In the genomic region with DNA sequence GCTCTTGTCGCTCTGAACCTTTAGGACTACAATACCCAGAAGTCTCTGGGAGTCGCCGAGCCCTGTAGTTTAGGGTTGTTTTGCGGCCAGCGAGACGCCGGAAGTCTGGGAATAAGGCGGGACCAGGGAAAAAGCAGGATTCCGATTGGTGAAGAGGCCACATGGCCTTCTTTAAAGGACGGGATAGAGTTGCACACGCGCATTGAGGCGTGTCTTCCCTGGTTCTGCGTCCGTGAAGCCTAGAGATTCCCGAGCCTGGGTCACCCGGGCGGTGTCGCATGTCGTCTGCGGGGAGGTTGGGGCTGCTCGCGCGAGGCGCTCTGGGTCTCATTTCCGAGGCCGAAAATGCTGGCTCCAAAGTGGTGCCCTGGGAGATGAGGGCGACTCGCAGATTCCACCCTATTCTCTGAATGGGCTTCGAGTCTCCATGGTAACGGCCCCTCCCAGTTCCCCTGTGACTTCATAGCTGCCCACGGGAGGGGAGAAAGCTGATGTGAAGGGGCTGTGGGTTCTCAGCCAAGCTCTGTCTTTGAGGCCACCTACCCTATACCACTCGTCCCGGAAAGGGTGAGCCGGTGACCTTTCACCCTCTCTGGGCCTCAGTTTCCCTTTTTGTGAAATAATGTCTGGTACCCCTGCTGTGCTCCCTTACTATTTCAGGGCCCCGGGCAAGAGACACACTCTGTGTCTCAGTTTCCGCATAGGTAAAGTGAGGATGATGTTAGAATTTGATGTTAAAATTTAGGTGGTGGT, we compare ENCODE assay signal across 8 cellular contexts. TPM values are rescaled to one million over a fixed set of nuclear protein-coding genes. Genes with fewer than 3 reads are reported as not detected.
DNase-seq lines count a peak whose midpoint lies in the region; ATAC-seq and TF ChIP-seq lines count a peak whose summit lies in the region.

No MANE protein-coding gene starts in this region.

- H2AK5ac ChIP-seq in neuronal stem cell (ENCODE audit: low read depth, low read length): peak overlapping the region; percentile 26

- DNase-seq in GM04503 (ENCODE audit: low read depth) (peak; percentile 96), HFFc6 (peak; percentile 98), NAMALWA (ENCODE audit: low spot score) (peak; percentile 96), SK-MEL-5 (ENCODE audit: low read depth, low spot score) (peak; percentile 97), neuronal stem cell (ENCODE audit: low spot score) (peak; percentile 99)
- DNase-seq in activated naive CD4-positive, alpha-beta T cell treated with anti-CD3 and anti-CD28 coated beads, Interleukin-2, amount 10 ng/mL, durations not matched to agents 7 days and 5 days: peak; percentile 94

- no peaks in the 10 kb centered on the region for H3K9me3 ChIP-seq in gastroesophageal sphincter
- H3K9me3 ChIP-seq in neuronal stem cell (replicated peaks in 1 of 2; ENCODE audit: control insufficient read depth in 2 of 2, insufficient read depth in 1 of 2, low read depth in 1 of 2, low read length in 2 of 2): no peaks in the 10 kb centered on the region
- H3K9me3 ChIP-seq in subcutaneous abdominal adipose tissue (ENCODE audit: control insufficient read depth in 5 of 5, low read length in 5 of 5): no peaks in the 10 kb centered on the region

- peak; percentile 95 for ATAC-seq in gastroesophageal sphincter

- H3K36me3 ChIP-seq in gastroesophageal sphincter (peaks cover 0 to 21% of the 10 kb centered on the region in 2 donors), neuronal stem cell (replicated peaks in 1 of 2; ENCODE audit: control insufficient read depth in 2 of 2, insufficient read depth in 2 of 2, low read length in 2 of 2) (peaks cover 2 to 24% of the 10 kb centered on the region in 2 donors), subcutaneous abdominal adipose tissue (ENCODE audit: control insufficient read depth in 5 of 5, insufficient read depth in 5 of 5, low read length in 5 of 5) (peaks cover 0 to 5% (median 3%) of the 10 kb centered on the region in 5 donors)

- H2BK15ac ChIP-seq in neuronal stem cell (ENCODE audit: low read length): no peak overlapping the region

- TF ChIP-seq POLR2A in gastroesophageal sphincter (IDR thresholded peaks at IDR 0.05): no peak

- H3K18ac ChIP-seq in neuronal stem cell (ENCODE audit: low read length): peak overlapping the region; percentile 97

- in situ Hi-C loops in SK-MEL-5 (cut with HindIII; ENCODE audit: low pct_unique_long_range_greater_than_20kb, low sequenced_read_pairs): no loop called here

- H3K4ac ChIP-seq in neuronal stem cell (ENCODE audit: low read length): no peak overlapping the region

- peaks cover 0 to 30% (median 0%) of the 10 kb centered on the region in 3 donors for H3K4me1 ChIP-seq in gastroesophageal sphincter
- H3K4me1 ChIP-seq in neuronal stem cell (ENCODE audit: control insufficient read depth in 2 of 2, insufficient read depth in 1 of 2, low read depth in 1 of 2, low read length in 2 of 2): peaks cover 4 to 10% of the 10 kb centered on the region in 2 donors
- H3K4me1 ChIP-seq in subcutaneous abdominal adipose tissue (ENCODE audit: control insufficient read depth in 5 of 5, insufficient read depth in 5 of 5, low read length in 5 of 5): peaks cover 8 to 30% (median 19%) of the 10 kb centered on the region in 5 donors

- peak overlapping the region; percentile 84 for H3K4me2 ChIP-seq in neuronal stem cell (ENCODE audit: insufficient read depth, low read length, poor library complexity, severe bottlenecking)

- no peak for TF ChIP-seq EP300 in gastroesophageal sphincter (IDR thresholded peaks at IDR 0.05)

- H3K23ac ChIP-seq in neuronal stem cell (ENCODE audit: low read depth, low read length, poor library complexity): no peak overlapping the region

- peak overlapping the region; percentile 87 to 98 (median 97) for H3K27ac ChIP-seq in gastroesophageal sphincter
- peak overlapping the region; percentile 84 for H3K27ac ChIP-seq in neuronal stem cell (replicated peaks; ENCODE audit: low read length)
- H3K27ac ChIP-seq in subcutaneous abdominal adipose tissue (ENCODE audit: low read depth, low read length): peak overlapping the region; percentile 92

- peaks cover 23% of the 10 kb centered on the region for H3K4me1 Mint-ChIP-seq in HFFc6 (ENCODE audit: low read depth)
- peaks cover 37% of the 10 kb centered on the region for H3K4me1 Mint-ChIP-seq in activated naive CD4-positive, alpha-beta T cell treated with anti-CD3 and anti-CD28 coated beads, Interleukin-2, amount 10 ng/mL, durations not matched to agents 7 days and 5 days

- no peak for TF ChIP-seq CTCF in HFFc6 (IDR thresholded peaks at IDR 0.05)
- no peak for TF ChIP-seq CTCF in gastroesophageal sphincter (IDR thresholded peaks at IDR 0.05)

- no peak overlapping the region for H4K91ac ChIP-seq in neuronal stem cell (ENCODE audit: low read depth, low read length, poor library complexity)

- no peaks in the 10 kb centered on the region for H3K79me1 ChIP-seq in neuronal stem cell (ENCODE audit: low read depth, low read length)

- H3K27me3 ChIP-seq in gastroesophageal sphincter (no peaks in the 10 kb centered on the region), neuronal stem cell (ENCODE audit: control insufficient read depth in 3 of 3, insufficient read depth in 3 of 3, low read depth in 1 of 3, low read length in 3 of 3) (no peaks in the 10 kb centered on the region), subcutaneous abdominal adipose tissue (ENCODE audit: control insufficient read depth in 5 of 5, insufficient read depth in 4 of 5, low read length in 5 of 5) (no peaks in the 10 kb centered on the region)

- CTCF ChIA-PET in activated naive CD4-positive, alpha-beta T cell treated with anti-CD3 and anti-CD28 coated beads, Interleukin-2, amount 10 ng/mL, durations not matched to agents 7 days and 5 days (lab: Charles Lee): interaction anchor here (1.1 kb wide), 1 partner anchor 62 kb away, joined by 4 read pairs; no protein-coding TSS in a partner anchor

- H3K9ac ChIP-seq in neuronal stem cell (ENCODE audit: low read depth, low read length, poor library complexity) (peak overlapping the region; percentile 78), subcutaneous abdominal adipose tissue (ENCODE audit: low read length in 5 of 5) (peak overlapping the region; percentile 83 to 95 (median 94))

- no peaks in the 10 kb centered on the region; the same call in 1 of the 2 replicates for H3K36me3 Mint-ChIP-seq in HFFc6 (ENCODE audit: low read depth)
- peaks cover 12% of the 10 kb centered on the region for H3K36me3 Mint-ChIP-seq in activated naive CD4-positive, alpha-beta T cell treated with anti-CD3 and anti-CD28 coated beads, Interleukin-2, amount 10 ng/mL, durations not matched to agents 7 days and 5 days

- H3K4me3 ChIP-seq in gastroesophageal sphincter (peak overlapping the region; percentile 69 to 76), neuronal stem cell (ENCODE audit: low read length in 2 of 2) (peak overlapping the region; percentile 90 to 91), subcutaneous abdominal adipose tissue (ENCODE audit: low read depth in 1 of 5, low read length in 5 of 5) (peak overlapping the region; percentile 84 to 98 (median 95))

- peak overlapping the region; percentile 84 for H4K8ac ChIP-seq in neuronal stem cell (ENCODE audit: low read depth, low read length)

- peak overlapping the region; percentile 96 for H2AFZ ChIP-seq in neuronal stem cell (ENCODE audit: low read length)

- peak overlapping the region; percentile 99 for H3K4me3 Mint-ChIP-seq in HFFc6
- H3K4me3 Mint-ChIP-seq in activated naive CD4-positive, alpha-beta T cell treated with anti-CD3 and anti-CD28 coated beads, Interleukin-2, amount 10 ng/mL, durations not matched to agents 7 days and 5 days: peak overlapping the region; percentile 89

- H2BK5ac ChIP-seq in neuronal stem cell (ENCODE audit: low read length): peak overlapping the region; percentile 94

- no peaks in the 10 kb centered on the region for H3K9me3 Mint-ChIP-seq in HFFc6
- no peaks in the 10 kb centered on the region for H3K9me3 Mint-ChIP-seq in activated naive CD4-positive, alpha-beta T cell treated with anti-CD3 and anti-CD28 coated beads, Interleukin-2, amount 10 ng/mL, durations not matched to agents 7 days and 5 days

- peak overlapping the region; percentile 67 for H3K14ac ChIP-seq in neuronal stem cell (ENCODE audit: low read length)

- H3K27ac Mint-ChIP-seq in HFFc6: peak overlapping the region; percentile 97
- H3K27ac Mint-ChIP-seq in activated naive CD4-positive, alpha-beta T cell treated with anti-CD3 and anti-CD28 coated beads, Interleukin-2, amount 10 ng/mL, durations not matched to agents 7 days and 5 days: peak overlapping the region; percentile 99

- peak overlapping the region; percentile 73 for H2BK12ac ChIP-seq in neuronal stem cell (ENCODE audit: low read length)

- peak overlapping the region; percentile 11 for H2BK120ac ChIP-seq in neuronal stem cell (ENCODE audit: low read depth, low read length)

- WGBS in gastroesophageal sphincter (ENCODE audit: low coverage in 1 of 2), 2 donors: 7 to 9% methylated on average over 5 to 6 of the region's 37 CpGs
- no CpG with 5 or more reads among the region's 37 CpGs for WGBS in neuronal stem cell (ENCODE audit: extremely low coverage in 2 of 2, insufficient read length in 2 of 2, insufficient replicate concordance in 1 of 2), 2 donors

- H3K27me3 Mint-ChIP-seq in HFFc6 (ENCODE audit: insufficient read depth): no peaks in the 10 kb centered on the region; the same call in 1 of the 2 replicates
- H3K27me3 Mint-ChIP-seq in activated naive CD4-positive, alpha-beta T cell treated with anti-CD3 and anti-CD28 coated beads, Interleukin-2, amount 10 ng/mL, durations not matched to agents 7 days and 5 days: no peaks in the 10 kb centered on the region

RNA-seq across cellular contexts. Expression of a gene that starts 0.6 kb away (rescaled TPM):
- total RNA-seq in HFFc6 (2021; fragmentation: NEBNext Ultra II Directional; extraction: Animal tissue kit (Norgen Biotek cat#: 25700)): 1 to 10 TPM; 5.0 to 6.8 (median 5.8) TPM
- 5.4 TPM in 2 replicates for total RNA-seq in SK-MEL-5 (2014; rRNA removed; shearing (Covaris generic))
- polyA plus RNA-seq in SK-MEL-5 (2015; cell fraction: cytosol; rRNA removed): 2.9 and 6.0 TPM in 2 replicates
- polyA plus RNA-seq in SK-MEL-5 (2015; cell fraction: nucleus; rRNA removed): 5.8 and 6.8 TPM in 2 replicates
- 1 to 10 TPM; 3.0 to 6.3 (median 4.0) TPM for total RNA-seq in gastroesophageal sphincter
- polyA plus RNA-seq in neuronal stem cell (2013, experiment 1 of 2): 7.7 TPM
- polyA plus RNA-seq in neuronal stem cell (2013, experiment 2 of 2): 7.5 TPM

RNA-seq across cellular contexts. Expression of a gene that starts 42.7 kb away (rescaled TPM):
- total RNA-seq in HFFc6 (2021; fragmentation: NEBNext Ultra II Directional; extraction: Animal tissue kit (Norgen Biotek cat#: 25700)): not detected
- not detected in 2 replicates for total RNA-seq in SK-MEL-5 (2014; rRNA removed; shearing (Covaris generic))
- not detected in 2 replicates for polyA plus RNA-seq in SK-MEL-5 (2015; cell fraction: cytosol; rRNA removed)
- not detected in 2 replicates for polyA plus RNA-seq in SK-MEL-5 (2015; cell fraction: nucleus; rRNA removed)
- not detected for total RNA-seq in gastroesophageal sphincter
- not detected for polyA plus RNA-seq in neuronal stem cell (2013, experiment 1 of 2)
- not detected for polyA plus RNA-seq in neuronal stem cell (2013, experiment 2 of 2)

Comparison
In these comparisons a context has a peak if more than half of its experiments do, and no peak if none do; other contexts are left out.
1. Peak in every context shown above with its lines: DNase-seq, ATAC-seq, H3K4me3 ChIP-seq and H3K27ac ChIP-seq.